Comparison of ENCODE assay signal across 1 cellular context in the genomic region with DNA sequence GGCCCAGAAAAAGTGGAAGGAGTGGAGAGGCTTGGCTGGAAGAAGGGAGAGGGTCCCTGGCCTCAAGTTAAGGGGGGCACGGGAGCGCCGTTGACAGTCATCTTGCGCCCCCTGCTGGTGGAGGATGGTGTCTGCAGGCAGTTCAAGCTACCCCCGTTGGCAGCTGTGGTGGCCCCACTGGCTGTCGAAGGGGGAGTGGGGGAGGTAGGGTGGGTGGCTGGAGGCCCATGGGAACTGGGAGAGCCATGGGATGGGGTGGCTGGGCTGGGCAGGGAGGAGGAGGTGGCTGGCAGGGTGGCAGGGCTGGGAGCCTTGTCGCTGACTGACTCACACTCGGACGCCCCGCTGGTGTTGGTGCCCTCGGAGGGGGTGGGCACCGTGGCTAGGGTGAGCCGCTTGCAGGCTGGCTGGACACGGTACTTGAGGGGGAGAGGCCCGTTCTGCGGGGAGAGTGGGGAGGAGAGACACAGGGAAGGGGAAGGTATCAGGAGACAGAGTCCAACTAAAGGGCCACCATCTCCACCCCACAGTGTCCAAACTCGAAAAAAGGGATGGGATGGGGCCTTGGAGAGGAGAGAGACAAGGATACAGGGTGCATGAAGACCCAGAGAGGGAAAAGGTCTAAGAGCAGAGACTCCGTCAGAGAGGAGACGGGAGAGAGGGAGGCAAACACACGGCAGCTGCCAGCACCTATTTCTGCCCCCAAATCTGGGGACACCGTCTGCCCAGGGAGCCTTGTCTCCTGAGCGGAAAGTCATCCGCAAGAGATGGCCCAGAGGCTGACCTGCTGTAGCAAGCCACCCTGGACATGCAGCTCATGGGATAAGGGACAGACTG.
TF ChIP-seq lines count a peak whose summit lies in the region.

No MANE protein-coding gene starts in this region.

TF ChIP-seq in A549, 52 proteins besides CTCF, POLR2A, EP300 and RAD21:
- TF ChIP-seq CBX8 (IDR thresholded peaks at IDR 0.05) (no peak), SMC3 (IDR thresholded peaks at IDR 0.05) (peak; percentile 78), HDAC2 (IDR thresholded peaks at IDR 0.05) (no peak), CHD2 (IDR thresholded peaks at IDR 0.05; ENCODE audit: low read length, partially characterized antibody) (no peak), NPAS2 (CRISPR knock-in tag; IDR thresholded peaks at IDR 0.05; ENCODE audit: borderline replicate concordance) (no peak), TP53 (CRISPR knock-in tag; IDR thresholded peaks at IDR 0.05) (no peak), CBX2 (IDR thresholded peaks at IDR 0.05; ENCODE audit: borderline replicate concordance, low read depth) (no peak), ZNF302 (CRISPR knock-in tag; IDR thresholded peaks at IDR 0.05) (no peak), GATA3 (IDR thresholded peaks at IDR 0.05; ENCODE audit: borderline replicate concordance) (0 out of 2 replicates have a peak, but pooled peaks have one; percentile 8), USF2 (IDR thresholded peaks at IDR 0.05) (no peak), JUNB (IDR thresholded peaks at IDR 0.05) (no peak), ZC3H11A (IDR thresholded peaks at IDR 0.05) (no peak), RFX5 (IDR thresholded peaks at IDR 0.05) (no peak), ESRRA (IDR thresholded peaks at IDR 0.05; ENCODE audit: borderline replicate concordance, low read length) (no peak), KDM5A (IDR thresholded peaks at IDR 0.05) (no peak), PHF8 (IDR thresholded peaks at IDR 0.05; ENCODE audit: borderline replicate concordance, low read depth) (no peak), TFCP2L1 (CRISPR knock-in tag; IDR thresholded peaks at IDR 0.05) (0 out of 2 replicates have a peak, but pooled peaks have one; percentile 13), SREBF2 (IDR thresholded peaks at IDR 0.05) (no peak), ATOH8 (CRISPR knock-in tag; IDR thresholded peaks at IDR 0.05; ENCODE audit: low read depth) (no peak), MYC (IDR thresholded peaks at IDR 0.05; ENCODE audit: borderline replicate concordance, low read length) (no peak), FOSL2 (IDR thresholded peaks at IDR 0.05) (no peak), FOSL2 (CRISPR knock-in tag; IDR thresholded peaks at IDR 0.05) (0 out of 2 replicates have a peak, but pooled peaks have one; percentile 3)
- TF ChIP-seq, protein P1, sequence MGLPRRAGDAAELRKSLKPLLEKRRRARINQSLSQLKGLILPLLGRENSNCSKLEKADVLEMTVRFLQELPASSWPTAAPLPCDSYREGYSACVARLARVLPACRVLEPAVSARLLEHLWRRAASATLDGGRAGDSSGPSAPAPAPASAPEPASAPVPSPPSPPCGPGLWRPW (IDR thresholded peaks at IDR 0.05), result no peak
- TF ChIP-seq, protein P2, sequence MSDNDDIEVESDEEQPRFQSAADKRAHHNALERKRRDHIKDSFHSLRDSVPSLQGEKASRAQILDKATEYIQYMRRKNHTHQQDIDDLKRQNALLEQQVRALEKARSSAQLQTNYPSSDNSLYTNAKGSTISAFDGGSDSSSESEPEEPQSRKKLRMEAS (IDR thresholded peaks at IDR 0.05), result peak; percentile 14; the same call in 1 of the 2 replicates
- TF ChIP-seq, protein P3, sequence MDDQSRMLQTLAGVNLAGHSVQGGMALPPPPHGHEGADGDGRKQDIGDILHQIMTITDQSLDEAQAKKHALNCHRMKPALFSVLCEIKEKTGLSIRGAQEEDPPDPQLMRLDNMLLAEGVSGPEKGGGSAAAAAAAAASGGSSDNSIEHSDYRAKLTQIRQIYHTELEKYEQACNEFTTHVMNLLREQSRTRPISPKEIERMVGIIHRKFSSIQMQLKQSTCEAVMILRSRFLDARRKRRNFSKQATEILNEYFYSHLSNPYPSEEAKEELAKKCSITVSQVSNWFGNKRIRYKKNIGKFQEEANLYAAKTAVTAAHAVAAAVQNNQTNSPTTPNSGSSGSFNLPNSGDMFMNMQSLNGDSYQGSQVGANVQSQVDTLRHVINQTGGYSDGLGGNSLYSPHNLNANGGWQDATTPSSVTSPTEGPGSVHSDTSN (IDR thresholded peaks at IDR 0.05), result peak; percentile 80; the same call in 1 of the 2 replicates
- TF ChIP-seq, protein P4, sequence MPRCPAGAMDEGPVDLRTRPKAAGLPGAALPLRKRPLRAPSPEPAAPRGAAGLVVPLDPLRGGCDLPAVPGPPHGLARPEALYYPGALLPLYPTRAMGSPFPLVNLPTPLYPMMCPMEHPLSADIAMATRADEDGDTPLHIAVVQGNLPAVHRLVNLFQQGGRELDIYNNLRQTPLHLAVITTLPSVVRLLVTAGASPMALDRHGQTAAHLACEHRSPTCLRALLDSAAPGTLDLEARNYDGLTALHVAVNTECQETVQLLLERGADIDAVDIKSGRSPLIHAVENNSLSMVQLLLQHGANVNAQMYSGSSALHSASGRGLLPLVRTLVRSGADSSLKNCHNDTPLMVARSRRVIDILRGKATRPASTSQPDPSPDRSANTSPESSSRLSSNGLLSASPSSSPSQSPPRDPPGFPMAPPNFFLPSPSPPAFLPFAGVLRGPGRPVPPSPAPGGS (IDR thresholded peaks at IDR 0.05), result 0 out of 3 replicates have a peak, but pooled peaks have one; percentile 1
